28 cellular contexts compared by ENCODE assay signal in the genomic region with DNA sequence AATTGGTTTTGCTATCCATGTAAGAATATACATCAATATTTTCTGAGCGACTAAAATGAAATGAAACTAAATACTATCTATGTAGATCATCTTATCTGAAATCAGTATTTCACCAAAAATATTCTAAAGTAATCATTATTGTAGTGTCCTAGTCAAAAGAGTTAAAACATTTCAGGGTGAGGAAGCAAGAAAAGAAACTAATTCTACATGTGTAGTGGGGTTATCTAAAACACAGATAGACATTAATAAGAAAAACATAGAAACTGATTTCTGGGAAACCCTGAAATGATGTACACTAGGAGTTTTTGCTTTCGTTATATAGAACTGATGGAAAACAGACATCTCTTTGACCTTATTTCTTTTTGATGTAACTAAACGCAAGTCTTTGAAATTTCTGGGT.
"Had no signal": no experiment of that assay in that cellular context is flagged by ENCODE, and none has a peak within 500 bp of the region (broad histone marks: within the 10 kb centered on the region; RNA-seq: fewer than 3 reads in every experiment).

No MANE protein-coding gene starts in this region.

- H3K27me3 ChIP-seq: neural progenitor cell, ovary, right lobe of liver, sigmoid colon, stomach, thyroid gland, tibial nerve, upper lobe of left lung, vagina had no signal

- DNase-seq: occipital lobe; ovary; posterior cingulate gyrus; psoas muscle; right cardiac atrium; right lobe of liver; sigmoid colon; small intestine; stimulated activated CD4-positive, alpha-beta T cell treated with anti-CD3 and anti-CD28 coated beads, Interleukin-15, amount 100 ng/mL, for 24 hours; stimulated activated CD4-positive, alpha-beta T cell treated with anti-CD3 and anti-CD28 coated beads, Interleukin-2, amount 100 ng/mL, for 24 hours; stimulated activated CD4-positive, alpha-beta T cell treated with anti-CD3 and anti-CD28 coated beads, Interleukin-2, amount 100 ng/mL, for 48 hours; stimulated activated CD4-positive, alpha-beta T cell treated with anti-CD3 and anti-CD28 coated beads, Interleukin-4, amount 100 ng/mL, for 24 hours; stimulated activated naive B cell treated with anti-CD40 and anti-IgM and Interleukin-4, amounts not matched to agents 10 μg/mL and 1 μg/mL and 100 μg/mL, for 72 hours; stimulated activated naive CD4-positive, alpha-beta T cell treated with Interleukin-2 at 50 U/mL for 16 hours; stomach; thyroid gland; trophoblast cell; upper lobe of left lung had no signal

- H3K27ac Mint-ChIP-seq: nephron; neural progenitor cell; progenitor cell of endocrine pancreas; stimulated activated effector memory CD8-positive, alpha-beta T cell treated with anti-CD3 and anti-CD28 coated beads, Interleukin-12 subunit alpha, Interleukin-12 subunit beta, amount 100 ng/mL, for 72 hours; stimulated activated naive B cell treated with anti-CD40 and anti-IgM and Interleukin-4, amounts not matched to agents 10 μg/mL and 1 μg/mL and 100 μg/mL, for 72 hours; stimulated activated naive CD8-positive, alpha-beta T cell treated with anti-CD3 and anti-CD28 coated beads, Interleukin-15, Interleukin-2, amounts not matched to agents 100 ng/mL and 50 ng/mL, for 24 hours had no signal

- ATAC-seq: psoas muscle; right lobe of liver; stimulated activated effector memory CD8-positive, alpha-beta T cell treated with anti-CD3 and anti-CD28 coated beads, Interleukin-12 subunit alpha, Interleukin-12 subunit beta, amount 100 ng/mL, for 72 hours; stimulated activated naive B cell treated with anti-CD40 and anti-IgM and Interleukin-4, amounts not matched to agents 10 μg/mL and 1 μg/mL and 100 μg/mL, for 72 hours had no signal

- H3K36me3 ChIP-seq: neural progenitor cell, ovary, thoracic aorta, thyroid gland, upper lobe of left lung, vagina had no signal

- H3K9me3 Mint-ChIP-seq: nephron; neural progenitor cell; stimulated activated effector memory CD8-positive, alpha-beta T cell treated with anti-CD3 and anti-CD28 coated beads, Interleukin-12 subunit alpha, Interleukin-12 subunit beta, amount 100 ng/mL, for 72 hours; stimulated activated naive B cell treated with anti-CD40 and anti-IgM and Interleukin-4, amounts not matched to agents 10 μg/mL and 1 μg/mL and 100 μg/mL, for 72 hours; stimulated activated naive CD8-positive, alpha-beta T cell treated with anti-CD3 and anti-CD28 coated beads, Interleukin-15, Interleukin-2, amounts not matched to agents 100 ng/mL and 50 ng/mL, for 24 hours had no signal

- H3K27me3 Mint-ChIP-seq: progenitor cell of endocrine pancreas; stimulated activated naive B cell treated with anti-CD40 and anti-IgM and Interleukin-4, amounts not matched to agents 10 μg/mL and 1 μg/mL and 100 μg/mL, for 72 hours; stimulated activated naive CD8-positive, alpha-beta T cell treated with anti-CD3 and anti-CD28 coated beads, Interleukin-15, Interleukin-2, amounts not matched to agents 100 ng/mL and 50 ng/mL, for 24 hours had no signal

- H3K27ac ChIP-seq: neural progenitor cell, ovary, parathyroid adenoma, psoas muscle, right lobe of liver, sigmoid colon, stomach, thoracic aorta, thyroid gland, tibial nerve, upper lobe of left lung, vagina had no signal

- FAIRE-seq: small intestine, urothelium cell line had no signal

- H3K9me3 ChIP-seq: ovary, psoas muscle, right lobe of liver, sigmoid colon, stomach, thoracic aorta, thyroid gland, tibial nerve, upper lobe of left lung, vagina had no signal

- H3K4me3 Mint-ChIP-seq: nephron; neural progenitor cell; stimulated activated effector memory CD8-positive, alpha-beta T cell treated with anti-CD3 and anti-CD28 coated beads, Interleukin-12 subunit alpha, Interleukin-12 subunit beta, amount 100 ng/mL, for 72 hours; stimulated activated naive B cell treated with anti-CD40 and anti-IgM and Interleukin-4, amounts not matched to agents 10 μg/mL and 1 μg/mL and 100 μg/mL, for 72 hours; stimulated activated naive CD8-positive, alpha-beta T cell treated with anti-CD3 and anti-CD28 coated beads, Interleukin-15, Interleukin-2, amounts not matched to agents 100 ng/mL and 50 ng/mL, for 24 hours had no signal

- H3K36me3 Mint-ChIP-seq: neural progenitor cell; stimulated activated effector memory CD8-positive, alpha-beta T cell treated with anti-CD3 and anti-CD28 coated beads, Interleukin-12 subunit alpha, Interleukin-12 subunit beta, amount 100 ng/mL, for 72 hours had no signal

- H3K4me1 ChIP-seq: neural progenitor cell, parathyroid adenoma, psoas muscle, right lobe of liver, sigmoid colon, stomach, thyroid gland, tibial nerve, upper lobe of left lung had no signal

- H3K4me1 Mint-ChIP-seq: nephron had no signal

- H3K4me3 ChIP-seq: neural progenitor cell, ovary, psoas muscle, right lobe of liver, sigmoid colon, stomach, thoracic aorta, thyroid gland, tibial nerve, upper lobe of left lung, vagina had no signal
